ENCODE assay signal across 8 cellular contexts in genomic region chr22:37166675-37167066, GRCh38. TPM values are rescaled to one million over a fixed set of nuclear protein-coding genes. Genes with fewer than 3 reads are reported as not detected.
DNase-seq lines count a peak whose midpoint lies in the region; ATAC-seq, FAIRE-seq and TF ChIP-seq lines count a peak whose summit lies in the region.

No MANE protein-coding gene starts in this region.

- H3K4me2 ChIP-seq in endothelial cell of umbilical vein (ENCODE audit: insufficient read depth, low read length), result no peak overlapping the region

- CTCF ChIA-PET in endothelial cell of umbilical vein (lab: Charles Lee), result interaction anchor here (1.0 to 4.1 kb wide), 9 partner anchors 9 to 385 kb away, joined by 3 to 69 read pairs (median 5); no protein-coding TSS in a partner anchor

- H3K4me3 ChIP-seq in NT2/D1 (ENCODE audit: insufficient read length, low read depth) (no peak overlapping the region), endothelial cell of umbilical vein (replicated peaks in 1 of 3; ENCODE audit: insufficient read depth in 1 of 3, low read depth in 1 of 3, low read length in 3 of 3) (no peak overlapping the region), mucosa of rectum (ENCODE audit: low read length in 2 of 2) (peak overlapping the region; percentile 44 to 58)

- TF ChIP-seq CTCF in endothelial cell of umbilical vein (IDR thresholded peaks at IDR 0.05; ENCODE audit: extremely low read depth in 1 of 2, insufficient read depth in 1 of 2, low read depth in 1 of 2, low read length in 2 of 2), result peak; percentile 92 to 95

- ATAC-seq in GM19463 (IDR thresholded peaks at IDR 0.05; ENCODE audit: unreplicated experiment), result no peak

- POLR2A ChIA-PET in endothelial cell of umbilical vein (lab: Charles Lee), result no interaction called here

- no peak overlapping the region for H3K9ac ChIP-seq in NT2/D1 (ENCODE audit: insufficient read length, low read depth)
- H3K9ac ChIP-seq in endothelial cell of umbilical vein (replicated peaks; ENCODE audit: extremely low read depth, insufficient read depth, low read length), result no peak overlapping the region
- peak overlapping the region; percentile 59 to 63 for H3K9ac ChIP-seq in mucosa of rectum (ENCODE audit: low read depth in 1 of 2, low read length in 2 of 2)

- H4K20me1 ChIP-seq in endothelial cell of umbilical vein (replicated peaks; ENCODE audit: control insufficient read depth, extremely low read depth, insufficient read depth, low read length), result no peaks in the 10 kb centered on the region

- H3K79me2 ChIP-seq in endothelial cell of umbilical vein (ENCODE audit: control insufficient read depth, insufficient read depth, low read length), result no peaks in the 10 kb centered on the region

- H2AFZ ChIP-seq in endothelial cell of umbilical vein (ENCODE audit: low read depth, low read length), result peak overlapping the region; percentile 44

- intact Hi-C loops in endothelial cell of umbilical vein (cut with micrococcal nuclease), result loop anchor here (1.0 to 2.0 kb wide), 4 partner anchors 10 to 290 kb away; no protein-coding TSS in a partner anchor

- H3K9me3 ChIP-seq in NT2/D1 (ENCODE audit: insufficient read depth, low read length) (0 out of 2 replicates have a peak, but pooled peaks cover under 1% of the 10 kb centered on the region), endothelial cell of umbilical vein (replicated peaks; ENCODE audit: control insufficient read depth, insufficient read depth, low read length) (no peaks in the 10 kb centered on the region), mucosa of rectum (ENCODE audit: control insufficient read depth in 2 of 2, low read length in 2 of 2) (no peaks in the 10 kb centered on the region)

- DNase-seq in ACHN (peak; percentile 73), GM18507 (ENCODE audit: extremely low spot score, insufficient read length, low read depth) (peak; percentile 78), NT2/D1 (ENCODE audit: low read depth, low spot score) (peak; percentile 52), endothelial cell of umbilical vein (ENCODE audit: low read depth, low spot score) (peak; percentile 82)
- DNase-seq in activated CD8-positive, alpha-beta memory T cell treated with anti-CD3 and anti-CD28 coated beads, Interleukin-2, amount 50 U/mL, for 24 hours (ENCODE audit: extremely low read depth), result peak; percentile 68
- peak; percentile 69 to 73 for DNase-seq in stimulated activated CD8-positive, alpha-beta memory T cell treated with anti-CD3 and anti-CD28 coated beads, Interleukin-4, amount 100 ng/mL, for 4 hours (ENCODE audit: low read depth in 2 of 2, low spot score in 1 of 2)

- H3K27ac ChIP-seq in endothelial cell of umbilical vein (ENCODE audit: insufficient read depth, low read depth, low read length) (no peak overlapping the region), mucosa of rectum (ENCODE audit: low read depth in 2 of 2, low read length in 2 of 2) (peak overlapping the region; percentile 77 to 85)

- no peaks in the 10 kb centered on the region for H3K36me3 ChIP-seq in NT2/D1 (ENCODE audit: insufficient read depth, insufficient read length, low read length)
- no peaks in the 10 kb centered on the region for H3K36me3 ChIP-seq in endothelial cell of umbilical vein (ENCODE audit: control insufficient read depth in 2 of 2, extremely low read depth in 1 of 2, insufficient read depth in 2 of 2, low read length in 2 of 2)
- no peaks in the 10 kb centered on the region for H3K36me3 ChIP-seq in mucosa of rectum (ENCODE audit: control insufficient read depth in 2 of 2, insufficient read depth in 2 of 2, low read length in 2 of 2)

- dilution Hi-C loops in endothelial cell of umbilical vein (cut with MboI; ENCODE audit: extremely low pct_ligation_motif_present, low sequenced_read_pairs), result no loop called here

- TF ChIP-seq POLR2A in endothelial cell of umbilical vein (IDR thresholded peaks at IDR 0.05; ENCODE audit: low read depth, low read length), result no peak

- no TSS peak for BruUV-seq in endothelial cell of umbilical vein (replicated peaks; lab: Mats Ljungman, UMichigan)

- H3K27me3 ChIP-seq in NT2/D1 (ENCODE audit: insufficient read depth, insufficient read length) (no peaks in the 10 kb centered on the region), endothelial cell of umbilical vein (ENCODE audit: control insufficient read depth in 2 of 2, insufficient read depth in 2 of 2, low read length in 2 of 2) (no peaks in the 10 kb centered on the region), mucosa of rectum (ENCODE audit: control insufficient read depth in 2 of 2, insufficient read depth in 2 of 2, low read length in 2 of 2) (no peaks in the 10 kb centered on the region)

- H3K4me1 ChIP-seq in NT2/D1 (ENCODE audit: insufficient read depth, insufficient read length) (peaks cover 7% of the 10 kb centered on the region), endothelial cell of umbilical vein (ENCODE audit: control insufficient read depth, extremely low read depth, insufficient read depth, low read length) (no peaks in the 10 kb centered on the region), mucosa of rectum (ENCODE audit: control insufficient read depth in 2 of 2, insufficient read depth in 2 of 2, low read length in 2 of 2) (peaks cover 30 to 41% of the 10 kb centered on the region in 2 donors)

- no peaks in the 10 kb centered on the region for H3K9me1 ChIP-seq in endothelial cell of umbilical vein (replicated peaks; ENCODE audit: control insufficient read depth, extremely low read depth, insufficient read depth, low read length)

- FAIRE-seq in GM18507 (lab: Jason Lieb, UNC) (peak; percentile 90), endothelial cell of umbilical vein (lab: Jason Lieb, UNC) (peak; percentile 94)

- in situ Hi-C loops in ACHN (cut with HindIII; ENCODE audit: low pct_ligation_motif_present, low pct_unique_long_range_greater_than_20kb, low sequenced_read_pairs), result no loop called here

TF ChIP-seq in endothelial cell of umbilical vein, 7 proteins besides CTCF, POLR2A, EP300 and RAD21:
- TF ChIP-seq MAX (IDR thresholded peaks at IDR 0.05; ENCODE audit: insufficient read depth, insufficient read length) (no peak), FOS (IDR thresholded peaks at IDR 0.05; ENCODE audit: borderline replicate concordance, insufficient read depth, low read length) (no peak), MYC (IDR thresholded peaks at IDR 0.05; ENCODE audit: low read depth, low read length) (no peak), JUN (IDR thresholded peaks at IDR 0.05; ENCODE audit: borderline replicate concordance, insufficient read depth, insufficient read length, low read depth) (no peak), GATA2 (IDR thresholded peaks at IDR 0.05; ENCODE audit: insufficient read depth, insufficient read length, low read depth, low read length) (no peak), POLR2AphosphoS5 (IDR thresholded peaks at IDR 0.05; ENCODE audit: insufficient read depth, low read depth, low read length) (no peak), EZH2 (IDR thresholded peaks at IDR 0.05; ENCODE audit: borderline replicate concordance, low read depth, low read length, severe bottlenecking) (no peak)

RNA-seq across cellular contexts. Expression of gene IL2RB, which starts 17.0 kb away (rescaled TPM):
- not detected in 2 replicates for total RNA-seq in endothelial cell of umbilical vein
- polyA plus RNA-seq in endothelial cell of umbilical vein, result 0.01 and 0.10 TPM in 2 replicates
- not detected in 2 replicates for polyA plus RNA-seq in endothelial cell of umbilical vein (2011; cell fraction: cytosol; rRNA removed)
- polyA plus RNA-seq in endothelial cell of umbilical vein (2011; cell fraction: nucleus; rRNA removed), result not detected in 2 replicates
- polyA plus RNA-seq in endothelial cell of umbilical vein (2012), result not detected in 2 replicates
- not detected in 2 replicates for polyA minus RNA-seq in endothelial cell of umbilical vein
- not detected for polyA minus RNA-seq in endothelial cell of umbilical vein (2011; cell fraction: cytosol; rRNA and poly(A)+ RNA removed)
- not detected in 2 replicates for polyA minus RNA-seq in endothelial cell of umbilical vein (2011; cell fraction: nucleus; rRNA and poly(A)+ RNA removed)

RNA-seq across cellular contexts. Expression of gene C1QTNF6, which starts 21.4 kb away (rescaled TPM):
- 27.6 and 31.5 TPM in 2 replicates for total RNA-seq in endothelial cell of umbilical vein
- 20.2 and 23.6 TPM in 2 replicates for polyA plus RNA-seq in endothelial cell of umbilical vein
- 13.0 and 13.9 TPM in 2 replicates for polyA plus RNA-seq in endothelial cell of umbilical vein (2011; cell fraction: cytosol; rRNA removed)
- 21.5 and 22.1 TPM in 2 replicates for polyA plus RNA-seq in endothelial cell of umbilical vein (2011; cell fraction: nucleus; rRNA removed)
- 10.6 and 12.3 TPM in 2 replicates for polyA plus RNA-seq in endothelial cell of umbilical vein (2012)
- 9.3 and 12.7 TPM in 2 replicates for polyA minus RNA-seq in endothelial cell of umbilical vein
- 24.2 TPM for polyA minus RNA-seq in endothelial cell of umbilical vein (2011; cell fraction: cytosol; rRNA and poly(A)+ RNA removed)
- polyA minus RNA-seq in endothelial cell of umbilical vein (2011; cell fraction: nucleus; rRNA and poly(A)+ RNA removed), result 7.0 and 7.6 TPM in 2 replicates

RNA-seq across cellular contexts. Expression of gene SSTR3, which starts 45.6 kb away (rescaled TPM):
- total RNA-seq in endothelial cell of umbilical vein, result not detected in 2 replicates
- not detected in 2 replicates for polyA plus RNA-seq in endothelial cell of umbilical vein
- polyA plus RNA-seq in endothelial cell of umbilical vein (2011; cell fraction: cytosol; rRNA removed), result not detected in 2 replicates
- polyA plus RNA-seq in endothelial cell of umbilical vein (2011; cell fraction: nucleus; rRNA removed), result not detected in 2 replicates
- not detected in 2 replicates for polyA plus RNA-seq in endothelial cell of umbilical vein (2012)
- polyA minus RNA-seq in endothelial cell of umbilical vein, result not detected in 2 replicates
- polyA minus RNA-seq in endothelial cell of umbilical vein (2011; cell fraction: cytosol; rRNA and poly(A)+ RNA removed), result not detected
- not detected in 2 replicates for polyA minus RNA-seq in endothelial cell of umbilical vein (2011; cell fraction: nucleus; rRNA and poly(A)+ RNA removed)

RNA-seq across cellular contexts. Expression of gene TMPRSS6, which starts 57.2 kb away (rescaled TPM):
- total RNA-seq in endothelial cell of umbilical vein, result not detected in 2 replicates
- polyA plus RNA-seq in endothelial cell of umbilical vein, result not detected in 2 replicates
- polyA plus RNA-seq in endothelial cell of umbilical vein (2011; cell fraction: cytosol; rRNA removed), result not detected in 2 replicates
- polyA plus RNA-seq in endothelial cell of umbilical vein (2011; cell fraction: nucleus; rRNA removed), result not detected in 2 replicates
- polyA plus RNA-seq in endothelial cell of umbilical vein (2012), result 0.05 and 0.13 TPM in 2 replicates
- not detected in 2 replicates for polyA minus RNA-seq in endothelial cell of umbilical vein
- not detected for polyA minus RNA-seq in endothelial cell of umbilical vein (2011; cell fraction: cytosol; rRNA and poly(A)+ RNA removed)
- not detected in 2 replicates for polyA minus RNA-seq in endothelial cell of umbilical vein (2011; cell fraction: nucleus; rRNA and poly(A)+ RNA removed)

Comparison
In these comparisons a context has a peak if more than half of its experiments do, and no peak if none do; other contexts are left out.
1. H3K4me3 ChIP-seq: peak in mucosa of rectum (2 of 2); none in NT2/D1 (single experiment) and endothelial cell of umbilical vein (0 of 3).
2. H3K9ac ChIP-seq: peak in mucosa of rectum (2 of 2); none in NT2/D1 (single experiment) and endothelial cell of umbilical vein (single experiment).
3. Peak in every context shown above with its lines, with median percentiles within 50 percentile points of each other: DNase-seq.